Comparison of ENCODE assay signal across 2 cellular contexts in the genomic region with DNA sequence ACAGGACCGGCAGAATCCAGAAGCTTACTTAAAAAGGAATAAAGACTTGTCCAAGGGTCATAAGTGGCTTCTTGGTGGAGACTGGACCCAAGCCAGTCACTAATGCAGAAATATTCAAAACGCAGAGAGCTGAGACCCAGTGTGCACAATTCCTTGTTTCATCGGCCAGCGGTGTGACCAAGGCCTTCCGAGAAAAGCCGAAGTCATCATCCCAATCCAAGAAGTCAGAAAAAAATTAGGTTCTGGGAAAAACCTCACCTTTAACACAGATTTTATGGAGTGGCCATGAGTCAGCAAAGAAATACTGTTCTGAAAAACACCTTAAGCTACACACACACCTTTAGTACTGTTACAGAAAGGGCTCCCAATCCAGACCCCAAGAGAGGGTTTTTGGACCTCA.
TF ChIP-seq lines count a peak whose summit lies in the region.

No MANE protein-coding gene starts in this region.

TF ChIP-seq in K562, 482 proteins besides CTCF, POLR2A, EP300 and RAD21 (continues in another document):
- TF ChIP-seq NFE2 (IDR thresholded peaks at IDR 0.05; ENCODE audit: low read depth): peak; percentile 87
- TF ChIP-seq TBP (optimal IDR thresholded peaks at IDR 0.05; ENCODE audit: low read depth, low read length): peak; percentile 27
- TF ChIP-seq ARID2 (IDR thresholded peaks at IDR 0.05): no peak
- TF ChIP-seq, protein P1, sequence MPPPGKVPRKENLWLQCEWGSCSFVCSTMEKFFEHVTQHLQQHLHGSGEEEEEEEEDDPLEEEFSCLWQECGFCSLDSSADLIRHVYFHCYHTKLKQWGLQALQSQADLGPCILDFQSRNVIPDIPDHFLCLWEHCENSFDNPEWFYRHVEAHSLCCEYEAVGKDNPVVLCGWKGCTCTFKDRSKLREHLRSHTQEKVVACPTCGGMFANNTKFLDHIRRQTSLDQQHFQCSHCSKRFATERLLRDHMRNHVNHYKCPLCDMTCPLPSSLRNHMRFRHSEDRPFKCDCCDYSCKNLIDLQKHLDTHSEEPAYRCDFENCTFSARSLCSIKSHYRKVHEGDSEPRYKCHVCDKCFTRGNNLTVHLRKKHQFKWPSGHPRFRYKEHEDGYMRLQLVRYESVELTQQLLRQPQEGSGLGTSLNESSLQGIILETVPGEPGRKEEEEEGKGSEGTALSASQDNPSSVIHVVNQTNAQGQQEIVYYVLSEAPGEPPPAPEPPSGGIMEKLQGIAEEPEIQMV (tag; conservative IDR thresholded peaks at IDR 0.05; ENCODE audit: low read depth): no peak
- TF ChIP-seq, protein P2, sequence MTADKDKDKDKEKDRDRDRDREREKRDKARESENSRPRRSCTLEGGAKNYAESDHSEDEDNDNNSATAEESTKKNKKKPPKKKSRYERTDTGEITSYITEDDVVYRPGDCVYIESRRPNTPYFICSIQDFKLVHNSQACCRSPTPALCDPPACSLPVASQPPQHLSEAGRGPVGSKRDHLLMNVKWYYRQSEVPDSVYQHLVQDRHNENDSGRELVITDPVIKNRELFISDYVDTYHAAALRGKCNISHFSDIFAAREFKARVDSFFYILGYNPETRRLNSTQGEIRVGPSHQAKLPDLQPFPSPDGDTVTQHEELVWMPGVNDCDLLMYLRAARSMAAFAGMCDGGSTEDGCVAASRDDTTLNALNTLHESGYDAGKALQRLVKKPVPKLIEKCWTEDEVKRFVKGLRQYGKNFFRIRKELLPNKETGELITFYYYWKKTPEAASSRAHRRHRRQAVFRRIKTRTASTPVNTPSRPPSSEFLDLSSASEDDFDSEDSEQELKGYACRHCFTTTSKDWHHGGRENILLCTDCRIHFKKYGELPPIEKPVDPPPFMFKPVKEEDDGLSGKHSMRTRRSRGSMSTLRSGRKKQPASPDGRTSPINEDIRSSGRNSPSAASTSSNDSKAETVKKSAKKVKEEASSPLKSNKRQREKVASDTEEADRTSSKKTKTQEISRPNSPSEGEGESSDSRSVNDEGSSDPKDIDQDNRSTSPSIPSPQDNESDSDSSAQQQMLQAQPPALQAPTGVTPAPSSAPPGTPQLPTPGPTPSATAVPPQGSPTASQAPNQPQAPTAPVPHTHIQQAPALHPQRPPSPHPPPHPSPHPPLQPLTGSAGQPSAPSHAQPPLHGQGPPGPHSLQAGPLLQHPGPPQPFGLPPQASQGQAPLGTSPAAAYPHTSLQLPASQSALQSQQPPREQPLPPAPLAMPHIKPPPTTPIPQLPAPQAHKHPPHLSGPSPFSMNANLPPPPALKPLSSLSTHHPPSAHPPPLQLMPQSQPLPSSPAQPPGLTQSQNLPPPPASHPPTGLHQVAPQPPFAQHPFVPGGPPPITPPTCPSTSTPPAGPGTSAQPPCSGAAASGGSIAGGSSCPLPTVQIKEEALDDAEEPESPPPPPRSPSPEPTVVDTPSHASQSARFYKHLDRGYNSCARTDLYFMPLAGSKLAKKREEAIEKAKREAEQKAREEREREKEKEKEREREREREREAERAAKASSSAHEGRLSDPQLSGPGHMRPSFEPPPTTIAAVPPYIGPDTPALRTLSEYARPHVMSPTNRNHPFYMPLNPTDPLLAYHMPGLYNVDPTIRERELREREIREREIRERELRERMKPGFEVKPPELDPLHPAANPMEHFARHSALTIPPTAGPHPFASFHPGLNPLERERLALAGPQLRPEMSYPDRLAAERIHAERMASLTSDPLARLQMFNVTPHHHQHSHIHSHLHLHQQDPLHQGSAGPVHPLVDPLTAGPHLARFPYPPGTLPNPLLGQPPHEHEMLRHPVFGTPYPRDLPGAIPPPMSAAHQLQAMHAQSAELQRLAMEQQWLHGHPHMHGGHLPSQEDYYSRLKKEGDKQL (CRISPR knock-in tag; IDR thresholded peaks at IDR 0.05; ENCODE audit: borderline replicate concordance): no peak
- peak in 1 of 2 experiments; percentile 62; a peak in 1 of 4 replicates for TF ChIP-seq RCOR1 (IDR thresholded peaks at IDR 0.05; ENCODE audit: borderline replicate concordance in 1 of 2, low read depth in 2 of 2, low read length in 2 of 2)
- no peak for TF ChIP-seq SNIP1 (IDR thresholded peaks at IDR 0.05; ENCODE audit: low read depth)
- peak; percentile 28 for TF ChIP-seq NEUROD1 (IDR thresholded peaks at IDR 0.05; ENCODE audit: borderline replicate concordance, low read depth, low read length, partially characterized antibody)
- no peak for TF ChIP-seq XRCC3 (IDR thresholded peaks at IDR 0.05)
- TF ChIP-seq, protein P3, sequence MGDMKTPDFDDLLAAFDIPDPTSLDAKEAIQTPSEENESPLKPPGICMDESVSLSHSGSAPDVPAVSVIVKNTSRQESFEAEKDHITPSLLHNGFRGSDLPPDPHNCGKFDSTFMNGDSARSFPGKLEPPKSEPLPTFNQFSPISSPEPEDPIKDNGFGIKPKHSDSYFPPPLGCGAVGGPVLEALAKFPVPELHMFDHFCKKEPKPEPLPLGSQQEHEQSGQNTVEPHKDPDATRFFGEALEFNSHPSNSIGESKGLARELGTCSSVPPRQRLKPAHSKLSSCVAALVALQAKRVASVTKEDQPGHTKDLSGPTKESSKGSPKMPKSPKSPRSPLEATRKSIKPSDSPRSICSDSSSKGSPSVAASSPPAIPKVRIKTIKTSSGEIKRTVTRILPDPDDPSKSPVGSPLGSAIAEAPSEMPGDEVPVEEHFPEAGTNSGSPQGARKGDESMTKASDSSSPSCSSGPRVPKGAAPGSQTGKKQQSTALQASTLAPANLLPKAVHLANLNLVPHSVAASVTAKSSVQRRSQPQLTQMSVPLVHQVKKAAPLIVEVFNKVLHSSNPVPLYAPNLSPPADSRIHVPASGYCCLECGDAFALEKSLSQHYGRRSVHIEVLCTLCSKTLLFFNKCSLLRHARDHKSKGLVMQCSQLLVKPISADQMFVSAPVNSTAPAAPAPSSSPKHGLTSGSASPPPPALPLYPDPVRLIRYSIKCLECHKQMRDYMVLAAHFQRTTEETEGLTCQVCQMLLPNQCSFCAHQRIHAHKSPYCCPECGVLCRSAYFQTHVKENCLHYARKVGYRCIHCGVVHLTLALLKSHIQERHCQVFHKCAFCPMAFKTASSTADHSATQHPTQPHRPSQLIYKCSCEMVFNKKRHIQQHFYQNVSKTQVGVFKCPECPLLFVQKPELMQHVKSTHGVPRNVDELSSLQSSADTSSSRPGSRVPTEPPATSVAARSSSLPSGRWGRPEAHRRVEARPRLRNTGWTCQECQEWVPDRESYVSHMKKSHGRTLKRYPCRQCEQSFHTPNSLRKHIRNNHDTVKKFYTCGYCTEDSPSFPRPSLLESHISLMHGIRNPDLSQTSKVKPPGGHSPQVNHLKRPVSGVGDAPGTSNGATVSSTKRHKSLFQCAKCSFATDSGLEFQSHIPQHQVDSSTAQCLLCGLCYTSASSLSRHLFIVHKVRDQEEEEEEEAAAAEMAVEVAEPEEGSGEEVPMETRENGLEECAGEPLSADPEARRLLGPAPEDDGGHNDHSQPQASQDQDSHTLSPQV (IDR thresholded peaks at IDR 0.05): 0 out of 2 replicates have a peak, but pooled peaks have one; percentile 58
- TF ChIP-seq MAFF (IDR thresholded peaks at IDR 0.05; ENCODE audit: low read length): peak; percentile 67; the same call in 1 of the 2 replicates
- TF ChIP-seq C11orf30 (IDR thresholded peaks at IDR 0.05; ENCODE audit: low read depth): peak; percentile 83
- TF ChIP-seq SRF (CRISPR knock-in tag; IDR thresholded peaks at IDR 0.05): no peak
- no peak for TF ChIP-seq NR2C2 (CRISPR knock-in tag; IDR thresholded peaks at IDR 0.05)
- 0 out of 2 replicates have a peak, but pooled peaks have one; percentile 33 for TF ChIP-seq NR2C2 (tag; IDR thresholded peaks at IDR 0.05)
- 0 out of 2 replicates have a peak, but pooled peaks have one; percentile 11 for TF ChIP-seq FOSL1 (tag; conservative IDR thresholded peaks at IDR 0.05)

TF ChIP-seq in neural cell, 6 proteins besides CTCF, POLR2A, EP300 and RAD21:
- TF ChIP-seq SMC3 (conservative IDR thresholded peaks at IDR 0.05; ENCODE audit: poor library complexity): no peak
